ENCODE assay signal across 12 cellular contexts in genomic region chr10:43427166-43427825, GRCh38. TPM values are rescaled to one million over a fixed set of nuclear protein-coding genes. Genes with fewer than 3 reads are reported as not detected.
DNase-seq lines count a peak whose midpoint lies in the region; ATAC-seq and TF ChIP-seq lines count a peak whose summit lies in the region.
"Had no signal": no experiment of that assay in that cellular context is flagged by ENCODE, and none has a peak within 500 bp of the region (broad histone marks: within the 10 kb centered on the region; RNA-seq: fewer than 3 reads in every experiment).

No MANE protein-coding gene starts in this region.

- no peaks in the 10 kb centered on the region for H3K27me3 Mint-ChIP-seq in activated B cell treated with CpG ODN at 0.5 μM for 24 hours
- no peaks in the 10 kb centered on the region for H3K27me3 Mint-ChIP-seq in natural killer cell treated with Interleukin-12 subunit alpha and Interleukin-12 subunit beta and Interleukin-15 and Interleukin-18, amount 100 ng/mL, for 72 hours

- no peaks in the 10 kb centered on the region for H3K9me3 Mint-ChIP-seq in activated B cell treated with CpG ODN at 0.5 μM for 24 hours
- H3K9me3 Mint-ChIP-seq in natural killer cell treated with Interleukin-12 subunit alpha and Interleukin-12 subunit beta and Interleukin-15 and Interleukin-18, amount 100 ng/mL, for 72 hours = no peaks in the 10 kb centered on the region
- H3K9me3 Mint-ChIP-seq: HFFc6, nephron had no signal

- TF ChIP-seq CTCF in activated B cell treated with CpG ODN at 0.5 μM for 24 hours (IDR thresholded peaks at IDR 0.05) (no peak), gastroesophageal sphincter (IDR thresholded peaks at IDR 0.05) (no peak), testis (IDR thresholded peaks at IDR 0.05) (no peak)

- ATAC-seq in GM18868 (IDR thresholded peaks at IDR 0.05; ENCODE audit: unreplicated experiment) = peak; percentile 85
- peak; percentile 74 for ATAC-seq in HG02759 (IDR thresholded peaks at IDR 0.05; ENCODE audit: unreplicated experiment)
- peak; percentile 89 for ATAC-seq in activated B cell treated with CpG ODN at 0.5 μM for 24 hours (ENCODE audit: low read depth)
- ATAC-seq in natural killer cell treated with Interleukin-12 subunit alpha and Interleukin-12 subunit beta and Interleukin-15 and Interleukin-18, amount 100 ng/mL, for 72 hours = no peak
- ATAC-seq in gastroesophageal sphincter = no peak
- ATAC-seq in HG02870 (IDR thresholded peaks at IDR 0.05; ENCODE audit: unreplicated experiment) = no peak

- H3K9me3 ChIP-seq in gastroesophageal sphincter (no peaks in the 10 kb centered on the region), testis (no peaks in the 10 kb centered on the region)

- H3K36me3 Mint-ChIP-seq in activated B cell treated with CpG ODN at 0.5 μM for 24 hours (ENCODE audit: low read depth) = no peaks in the 10 kb centered on the region
- no peaks in the 10 kb centered on the region for H3K36me3 Mint-ChIP-seq in natural killer cell treated with Interleukin-12 subunit alpha and Interleukin-12 subunit beta and Interleukin-15 and Interleukin-18, amount 100 ng/mL, for 72 hours

- no peak overlapping the region for H3K27ac ChIP-seq in gastroesophageal sphincter
- no peak overlapping the region for H3K27ac ChIP-seq in testis

- intact Hi-C loops in activated B cell treated with CpG ODN at 0.5 μM for 24 hours (cut with micrococcal nuclease) = loop anchor here (1.0 kb wide), 1 partner anchor 9 kb away; no protein-coding TSS in a partner anchor
- intact Hi-C loops in testis (cut with DNase I; ENCODE audit: low total_unique reads) = no loop called here

- H3K4me3 Mint-ChIP-seq in activated B cell treated with CpG ODN at 0.5 μM for 24 hours = peak overlapping the region; percentile 70
- H3K4me3 Mint-ChIP-seq in natural killer cell treated with Interleukin-12 subunit alpha and Interleukin-12 subunit beta and Interleukin-15 and Interleukin-18, amount 100 ng/mL, for 72 hours = no peak overlapping the region
- H3K4me3 Mint-ChIP-seq: HFFc6, nephron had no signal

- TF ChIP-seq POLR2A in gastroesophageal sphincter (IDR thresholded peaks at IDR 0.05) (no peak), testis (IDR thresholded peaks at IDR 0.05) (no peak)

- POLR2A ChIA-PET in activated B cell treated with CpG ODN at 0.5 μM for 24 hours (lab: Charles Lee) = interaction anchor here (0.6 to 2.4 kb wide), 12 partner anchors 9 to 224 kb away, joined by 3 to 25 read pairs (median 6); partner anchors contain the start of genes HNRNPF and ZNF487

- WGBS in gastroesophageal sphincter (ENCODE audit: low coverage in 1 of 2), 2 donors = 89 to 91% methylated on average over 8 to 10 of the region's 12 CpGs
- 89 to 92% methylated on average over 12 of the region's 12 CpGs for WGBS in testis, 2 donors

- CTCF ChIA-PET in activated B cell treated with CpG ODN at 0.5 μM for 24 hours (lab: Charles Lee) = interaction anchor here (1.3 to 1.6 kb wide), 2 partner anchors 17 to 20 kb away, joined by 4 read pairs; no protein-coding TSS in a partner anchor

- peak overlapping the region; percentile 93 for H3K27ac Mint-ChIP-seq in activated B cell treated with CpG ODN at 0.5 μM for 24 hours
- no peak overlapping the region for H3K27ac Mint-ChIP-seq in natural killer cell treated with Interleukin-12 subunit alpha and Interleukin-12 subunit beta and Interleukin-15 and Interleukin-18, amount 100 ng/mL, for 72 hours
- H3K27ac Mint-ChIP-seq: HFFc6, nephron had no signal

- no peaks in the 10 kb centered on the region for H3K4me1 ChIP-seq in gastroesophageal sphincter
- H3K4me1 ChIP-seq in testis = peaks cover 4% of the 10 kb centered on the region

- no peak for DNase-seq in activated B cell treated with CpG ODN at 0.5 μM for 24 hours
- DNase-seq in natural killer cell treated with Interleukin-12 subunit alpha and Interleukin-12 subunit beta and Interleukin-15 and Interleukin-18, amount 100 ng/mL, for 72 hours (ENCODE audit: low spot score) = peak; percentile 32
- no peak for DNase-seq in testis
- no peak for DNase-seq in NCI-H446 (lab: John Stamatoyannopoulos, UW)
- DNase-seq: cortex of kidney, HFFc6, hypothalamus had no signal

- H3K4me1 Mint-ChIP-seq in activated B cell treated with CpG ODN at 0.5 μM for 24 hours = peaks cover 11% of the 10 kb centered on the region
- H3K4me1 Mint-ChIP-seq in natural killer cell treated with Interleukin-12 subunit alpha and Interleukin-12 subunit beta and Interleukin-15 and Interleukin-18, amount 100 ng/mL, for 72 hours (ENCODE audit: low read depth in 2 of 2) = peaks cover 0 to 4% of the 10 kb centered on the region in 2 donors
- H3K4me1 Mint-ChIP-seq: nephron had no signal

- no peak for TF ChIP-seq EP300 in gastroesophageal sphincter (IDR thresholded peaks at IDR 0.05)

- H3K27me3 ChIP-seq in gastroesophageal sphincter = no peaks in the 10 kb centered on the region
- H3K27me3 ChIP-seq in testis = no peaks in the 10 kb centered on the region

- H3K4me3 ChIP-seq in gastroesophageal sphincter = no peak overlapping the region
- no peak overlapping the region for H3K4me3 ChIP-seq in testis

- H3K36me3 ChIP-seq in gastroesophageal sphincter = no peaks in the 10 kb centered on the region
- H3K36me3 ChIP-seq in testis (ENCODE audit: low read depth, missing control alignments) = no peaks in the 10 kb centered on the region

RNA-seq across cellular contexts. Expression of gene ZNF487, which starts 9.6 kb away (rescaled TPM):
- 2.9 and 3.4 TPM in 2 replicates for total RNA-seq in activated B cell treated with CpG ODN at 0.5 μM for 24 hours
- 1 to 10 TPM; 3.5 to 5.7 TPM for total RNA-seq in natural killer cell treated with Interleukin-12 subunit alpha and Interleukin-12 subunit beta and Interleukin-15 and Interleukin-18, amount 100 ng/mL, for 72 hours
- 10 to 100 TPM in 3 of 4 donors, 1 to 10 TPM in 1; 5.1 to 22.4 (median 14.0) TPM for total RNA-seq in gastroesophageal sphincter
- total RNA-seq in testis = 10 to 100 TPM; 22.8 to 46.2 TPM
- 43.1 TPM for polyA plus RNA-seq in testis (ENCODE audit: insufficient read depth, low read depth, low replicate concordance)

RNA-seq across cellular contexts. Expression of gene HNRNPF, which starts 18.3 kb away (rescaled TPM):
- 253 and 255 TPM in 2 replicates for total RNA-seq in activated B cell treated with CpG ODN at 0.5 μM for 24 hours
- total RNA-seq in natural killer cell treated with Interleukin-12 subunit alpha and Interleukin-12 subunit beta and Interleukin-15 and Interleukin-18, amount 100 ng/mL, for 72 hours = 100 to 1,000 TPM; 340 to 514 TPM
- 100 to 1,000 TPM; 138 to 215 (median 180) TPM for total RNA-seq in gastroesophageal sphincter
- 100 to 1,000 TPM; 120 to 159 TPM for total RNA-seq in testis
- polyA plus RNA-seq in testis (ENCODE audit: insufficient read depth, low read depth, low replicate concordance) = 232 TPM

RNA-seq across cellular contexts. Expression of gene FXYD4, which starts 55.9 kb away (rescaled TPM):
- total RNA-seq in activated B cell treated with CpG ODN at 0.5 μM for 24 hours (not detected in 2 replicates), gastroesophageal sphincter (not detected), testis (1 to 10 TPM; 1.4 to 1.5 TPM)
- not detected for total RNA-seq in natural killer cell treated with Interleukin-12 subunit alpha and Interleukin-12 subunit beta and Interleukin-15 and Interleukin-18, amount 100 ng/mL, for 72 hours
- 2.6 TPM for polyA plus RNA-seq in testis (ENCODE audit: insufficient read depth, low read depth, low replicate concordance)
- total RNA-seq: HFFc6 had no signal

Comparison
In these comparisons a context has a peak if more than half of its experiments do, and no peak if none do; other contexts are left out.
1. ATAC-seq: peak in GM18868 (single experiment), HG02759 (single experiment) and activated B cell treated with CpG ODN at 0.5 μM for 24 hours (single experiment); none in natural killer cell treated with Interleukin-12 subunit alpha and Interleukin-12 subunit beta and Interleukin-15 and Interleukin-18, amount 100 ng/mL, for 72 hours (0 of 2), gastroesophageal sphincter (single experiment) and HG02870 (single experiment).